Comparison of ENCODE assay signal across 16 cellular contexts in the genomic region with DNA sequence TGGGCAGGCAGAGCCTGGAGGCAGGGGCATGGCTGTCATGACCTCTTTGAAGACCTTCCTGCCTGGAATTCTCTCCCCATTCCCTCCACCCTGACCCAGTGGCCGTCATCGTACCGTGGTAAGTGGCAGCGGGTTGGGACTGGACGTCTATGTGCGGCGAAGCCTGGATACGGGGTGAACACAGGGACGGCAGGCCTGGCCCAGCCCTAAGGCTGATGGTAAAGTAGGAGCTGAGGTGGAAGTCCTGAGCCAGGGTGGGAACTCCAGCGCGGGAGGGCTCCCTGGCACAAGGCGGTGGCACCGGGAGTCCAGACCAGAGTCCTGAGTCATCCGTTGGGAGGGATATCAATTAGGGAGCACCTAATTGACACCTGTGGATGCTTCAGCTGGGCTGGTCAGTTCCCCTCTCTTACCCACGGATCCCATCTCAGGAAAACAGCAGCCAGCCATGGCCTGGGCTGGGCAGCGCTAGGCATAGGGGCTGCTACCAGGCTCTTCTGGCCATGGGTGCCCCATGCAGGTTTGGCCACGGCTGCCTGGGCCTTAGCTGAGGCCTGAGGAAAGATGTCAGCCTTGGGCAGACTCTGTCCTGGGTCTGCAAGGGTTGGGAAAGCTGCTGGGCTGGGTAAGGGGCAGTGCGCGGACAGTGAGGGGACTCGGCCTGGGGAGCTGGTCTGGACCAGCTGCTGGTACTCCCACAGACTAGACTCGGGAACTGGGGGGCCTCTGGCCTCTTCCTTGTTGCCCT. TPM values are rescaled to one million over a fixed set of nuclear protein-coding genes. Genes with fewer than 3 reads are reported as not detected.
A peak's percentile ranks its signal among the peaks of the same experiment; 100 is the strongest.
DNase-seq lines count a peak whose midpoint lies in the region; ATAC-seq and TF ChIP-seq lines count a peak whose summit lies in the region.
"Had no signal": no experiment of that assay in that cellular context is flagged by ENCODE, and none has a peak within 500 bp of the region (broad histone marks: within the 10 kb centered on the region; RNA-seq: fewer than 3 reads in every experiment).

No MANE protein-coding gene starts in this region.

- CTCF ChIA-PET in RWPE1 (lab: Yijun Ruan, JAX) = interaction anchor here (0.6 to 0.7 kb wide), 2 partner anchors 207 to 725 kb away, joined by 3 read pairs; no protein-coding TSS in a partner anchor

- H3K27me3 Mint-ChIP-seq in natural killer cell treated with Interleukin-12 subunit alpha and Interleukin-12 subunit beta and Interleukin-15 and Interleukin-18, amount 100 ng/mL, for 72 hours = no peaks in the 10 kb centered on the region
- H3K27me3 Mint-ChIP-seq in natural killer cell (ENCODE audit: low read depth in 2 of 2) = no peaks in the 10 kb centered on the region
- H3K27me3 Mint-ChIP-seq: activated CD4-positive, alpha-beta T cell treated with anti-CD3 and anti-CD28 coated beads for 36 hours had no signal

- no peak for TF ChIP-seq CTCF in natural killer cell (IDR thresholded peaks at IDR 0.05)
- TF ChIP-seq CTCF in RWPE1 (conservative IDR thresholded peaks at IDR 0.05; ENCODE audit: low read depth) = no peak
- no peak for TF ChIP-seq CTCF in left lung (IDR thresholded peaks at IDR 0.05)

- no peaks in the 10 kb centered on the region for H3K9me3 Mint-ChIP-seq in natural killer cell treated with Interleukin-12 subunit alpha and Interleukin-12 subunit beta and Interleukin-15 and Interleukin-18, amount 100 ng/mL, for 72 hours
- no peaks in the 10 kb centered on the region for H3K9me3 Mint-ChIP-seq in natural killer cell
- H3K9me3 Mint-ChIP-seq: neural progenitor cell had no signal

- H3K27ac ChIP-seq in RWPE1 = peak overlapping the region; percentile 85
- peak overlapping the region; percentile 85 for H3K27ac ChIP-seq in epithelial cell of prostate
- no peak overlapping the region for H3K27ac ChIP-seq in left lung
- H3K27ac ChIP-seq: neural progenitor cell, suprapubic skin had no signal

- H3K27ac Mint-ChIP-seq in natural killer cell treated with Interleukin-12 subunit alpha and Interleukin-12 subunit beta and Interleukin-15 and Interleukin-18, amount 100 ng/mL, for 72 hours = peak overlapping the region; percentile 92 to 98
- peak overlapping the region in 1 of 2 donors; percentile 92 for H3K27ac Mint-ChIP-seq in natural killer cell
- H3K27ac Mint-ChIP-seq: neural progenitor cell had no signal

- no peaks in the 10 kb centered on the region for H3K9me3 ChIP-seq in left lung
- H3K9me3 ChIP-seq: suprapubic skin had no signal

- POLR2A ChIA-PET in RWPE1 (lab: Yijun Ruan, JAX; ENCODE audit: low non-redundant PET) = no interaction called here

- peaks cover 10 to 89% of the 10 kb centered on the region in 2 donors for H3K4me1 ChIP-seq in left lung

- peaks cover 46 to 51% of the 10 kb centered on the region in 2 donors for H3K4me1 Mint-ChIP-seq in natural killer cell treated with Interleukin-12 subunit alpha and Interleukin-12 subunit beta and Interleukin-15 and Interleukin-18, amount 100 ng/mL, for 72 hours (ENCODE audit: low read depth in 2 of 2)
- peaks cover 37 to 48% of the 10 kb centered on the region in 2 donors for H3K4me1 Mint-ChIP-seq in natural killer cell

- DNase-seq in natural killer cell treated with Interleukin-12 subunit alpha and Interleukin-12 subunit beta and Interleukin-15 and Interleukin-18, amount 100 ng/mL, for 72 hours (ENCODE audit: low spot score) = no peak
- DNase-seq in natural killer cell (no peak), RWPE1 (ENCODE audit: low spot score) (no peak), epithelial cell of prostate (ENCODE audit: low read depth, low spot score) (no peak), SKM-1 (lab: John Stamatoyannopoulos, UW; ENCODE audit: unreplicated experiment) (no peak), NCI-H187 (lab: John Stamatoyannopoulos, UW) (no peak), left lung (no peak)
- no peak for DNase-seq in stimulated activated naive CD4-positive, alpha-beta T cell treated with Interleukin-2 at 50 U/mL for 16 hours (lab: John Stamatoyannopoulos, UW)
- DNase-seq: activated CD4-positive, alpha-beta T cell treated with anti-CD3 and anti-CD28 coated beads for 36 hours; dermis blood vessel endothelial cell; GF-D8; NCI-H1694 treated with DMSO at 0.1 percent for 48 hours; NCI-H446 treated with DMSO at 0.1 percent for 48 hours; SIG-M5 had no signal

- H3K27me3 ChIP-seq in left lung = no peaks in the 10 kb centered on the region
- H3K27me3 ChIP-seq: neural progenitor cell, suprapubic skin had no signal

- H3K36me3 Mint-ChIP-seq in natural killer cell treated with Interleukin-12 subunit alpha and Interleukin-12 subunit beta and Interleukin-15 and Interleukin-18, amount 100 ng/mL, for 72 hours = peaks cover 39% of the 10 kb centered on the region
- H3K36me3 Mint-ChIP-seq in natural killer cell = no peaks in the 10 kb centered on the region

- H3K4me3 Mint-ChIP-seq in natural killer cell treated with Interleukin-12 subunit alpha and Interleukin-12 subunit beta and Interleukin-15 and Interleukin-18, amount 100 ng/mL, for 72 hours = peak overlapping the region; percentile 94
- H3K4me3 Mint-ChIP-seq in natural killer cell = no peak overlapping the region

- H3K4me3 ChIP-seq in left lung = peak overlapping the region in 1 of 2 donors; percentile 94
- H3K4me3 ChIP-seq: neural progenitor cell, suprapubic skin had no signal

- H3K36me3 ChIP-seq in left lung = peaks cover 0 to 69% of the 10 kb centered on the region in 2 donors
- H3K36me3 ChIP-seq: neural progenitor cell had no signal

- intact Hi-C loops in natural killer cell (cut with micrococcal nuclease) (no loop called here), left lung (cut with DNase I) (no loop called here)

- no peak for ATAC-seq in natural killer cell treated with Interleukin-12 subunit alpha and Interleukin-12 subunit beta and Interleukin-15 and Interleukin-18, amount 100 ng/mL, for 72 hours
- ATAC-seq in natural killer cell = no peak
- ATAC-seq in left lung = no peak
- ATAC-seq: activated CD4-positive, alpha-beta T cell treated with anti-CD3 and anti-CD28 coated beads for 36 hours had no signal

RNA-seq across cellular contexts. Expression of gene PPIF, which starts 3.3 kb away (rescaled TPM):
- total RNA-seq in natural killer cell treated with Interleukin-12 subunit alpha and Interleukin-12 subunit beta and Interleukin-15 and Interleukin-18, amount 100 ng/mL, for 72 hours = 100 to 1,000 TPM; 266 to 391 TPM
- total RNA-seq in natural killer cell (10 to 100 TPM; 59.5 to 99.1 (median 66.3) TPM), left lung (10 to 100 TPM; 32.9 to 75.6 TPM)

Comparison
In these comparisons a context has a peak if more than half of its experiments do, and no peak if none do; other contexts are left out.
1. H3K27ac ChIP-seq: peak in RWPE1 (single experiment) and epithelial cell of prostate (single experiment); none in left lung (0 of 2).